ENCODE assay signal across 28 cellular contexts in the genomic region with DNA sequence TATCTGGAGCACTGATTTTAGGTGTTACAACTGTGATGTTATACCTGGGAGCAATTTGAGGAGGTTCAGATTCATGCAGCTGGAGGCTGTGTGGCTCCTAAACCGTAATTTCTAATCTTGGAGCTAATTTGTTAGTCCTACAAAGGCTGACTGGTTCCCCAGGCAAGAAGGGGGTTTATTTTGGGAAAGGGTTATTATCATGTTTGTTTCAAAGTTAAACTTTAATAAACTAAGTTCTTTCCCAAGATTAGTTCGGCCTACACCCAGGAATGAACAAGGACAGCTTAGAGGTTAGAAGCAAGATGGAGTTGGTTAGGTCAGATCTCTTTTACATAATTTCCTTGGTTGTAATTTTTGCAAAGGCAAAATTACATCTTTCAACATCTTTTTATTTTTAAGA.
"Had no signal": no experiment of that assay in that cellular context is flagged by ENCODE, and none has a peak within 500 bp of the region (broad histone marks: within the 10 kb centered on the region; RNA-seq: fewer than 3 reads in every experiment).

No MANE protein-coding gene starts in this region.

- H3K9me3 Mint-ChIP-seq: dendritic cell treated with granulocyte-macrophage colony-stimulating factor and Interleukin-4, amounts not matched to agents 40 ng/mL and 50 ng/mL, for 4 days; effector memory CD8-positive, alpha-beta T cell; endodermal cell; immature natural killer cell; naive B cell had no signal

- ATAC-seq: effector memory CD8-positive, alpha-beta T cell; esophagus mucosa; gastrocnemius medialis; heart left ventricle; left colon; left lung; left ventricle myocardium superior; lower lobe of right lung; mucosa of descending colon had no signal

- H3K4me1 Mint-ChIP-seq: endodermal cell, immature natural killer cell, naive B cell had no signal

- H3K4me3 Mint-ChIP-seq: dendritic cell treated with granulocyte-macrophage colony-stimulating factor and Interleukin-4, amounts not matched to agents 40 ng/mL and 50 ng/mL, for 4 days; effector memory CD8-positive, alpha-beta T cell; endodermal cell; immature natural killer cell; mesothelial cell of epicardium; naive B cell had no signal

- H3K27me3 Mint-ChIP-seq: dendritic cell treated with granulocyte-macrophage colony-stimulating factor and Interleukin-4, amounts not matched to agents 40 ng/mL and 50 ng/mL, for 4 days; effector memory CD8-positive, alpha-beta T cell had no signal

- H3K27ac ChIP-seq: colonic mucosa, epithelial cell of prostate, esophagus squamous epithelium, gastrocnemius medialis, heart left ventricle, hepatocyte, left lung, lower lobe of right lung had no signal

- H3K27ac Mint-ChIP-seq: dendritic cell treated with granulocyte-macrophage colony-stimulating factor and Interleukin-4, amounts not matched to agents 40 ng/mL and 50 ng/mL, for 4 days; effector memory CD8-positive, alpha-beta T cell; endodermal cell; immature natural killer cell; mesothelial cell of epicardium; naive B cell had no signal

- H3K36me3 Mint-ChIP-seq: naive B cell had no signal

- DNase-seq: colonic mucosa; cortex of kidney; effector CD8-positive, alpha-beta T cell; effector memory CD8-positive, alpha-beta T cell; endodermal cell; erythroblast; esophagus squamous epithelium; foreskin fibroblast; foreskin melanocyte; gastrocnemius medialis; heart left ventricle; hypothalamus; immature natural killer cell; islet precursor cell; kidney; kidney glomerular epithelial cell; left colon; left lung; left ventricle myocardium superior; lower lobe of right lung; mesenchymal stem cell; mucosa of descending colon; naive B cell had no signal
